1 cellular context compared by ENCODE assay signal in the genomic region with DNA sequence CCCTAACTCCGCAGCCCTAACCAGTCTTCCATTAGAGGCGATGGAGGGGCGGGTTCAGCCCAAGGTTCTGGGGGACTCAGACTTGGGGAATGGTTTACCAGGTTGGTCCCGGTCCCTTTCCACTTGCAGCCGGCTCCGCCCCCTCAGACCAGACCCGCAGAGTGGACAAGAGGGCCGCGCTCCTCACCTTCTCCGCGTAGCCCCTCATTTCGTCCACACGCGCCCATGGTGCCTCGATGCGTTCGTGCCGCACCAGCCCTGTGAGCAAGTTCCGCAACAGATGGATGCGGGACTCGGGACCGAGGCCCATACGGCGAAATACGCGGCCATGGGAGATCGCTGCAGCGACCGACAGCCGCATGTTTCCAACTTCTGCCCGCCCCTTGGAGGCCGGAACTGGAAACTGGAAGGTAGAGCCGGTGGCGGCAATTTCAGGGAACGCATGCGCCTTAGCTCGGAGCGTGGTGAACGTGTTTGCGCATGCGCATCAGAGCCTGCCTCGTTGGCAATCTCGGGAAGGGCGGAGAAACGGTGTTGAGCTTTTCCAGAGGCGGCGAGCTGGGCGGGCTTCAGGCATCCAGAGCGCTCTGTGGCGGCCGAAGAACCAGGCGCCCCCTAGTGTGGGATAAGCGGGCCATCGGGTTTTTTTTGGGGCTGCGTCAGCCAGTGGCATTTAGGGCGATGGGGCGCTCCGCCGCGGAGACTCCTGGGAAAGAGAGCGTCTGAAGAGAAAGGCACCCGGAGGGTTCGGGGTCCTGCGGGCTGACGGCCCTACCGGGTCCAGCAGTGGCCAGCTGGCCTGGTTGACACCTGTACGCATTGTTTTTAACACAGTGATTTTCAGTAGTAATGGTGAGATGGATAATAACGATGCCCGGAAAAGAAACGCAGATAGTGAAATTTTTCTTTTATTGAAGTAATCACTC.
A peak's percentile ranks its signal among the peaks of the same experiment; 100 is the strongest.
TF ChIP-seq lines count a peak whose summit lies in the region.

A gene (minus strand): TSS at position 405 of the 926 bp plus-strand sequence. CDS start 44 bp downstream, at position 361.

TF ChIP-seq in HepG2, 621 proteins besides CTCF, POLR2A, EP300 and RAD21 (continued from another document and continues in another):
- TF ChIP-seq, protein P1, sequence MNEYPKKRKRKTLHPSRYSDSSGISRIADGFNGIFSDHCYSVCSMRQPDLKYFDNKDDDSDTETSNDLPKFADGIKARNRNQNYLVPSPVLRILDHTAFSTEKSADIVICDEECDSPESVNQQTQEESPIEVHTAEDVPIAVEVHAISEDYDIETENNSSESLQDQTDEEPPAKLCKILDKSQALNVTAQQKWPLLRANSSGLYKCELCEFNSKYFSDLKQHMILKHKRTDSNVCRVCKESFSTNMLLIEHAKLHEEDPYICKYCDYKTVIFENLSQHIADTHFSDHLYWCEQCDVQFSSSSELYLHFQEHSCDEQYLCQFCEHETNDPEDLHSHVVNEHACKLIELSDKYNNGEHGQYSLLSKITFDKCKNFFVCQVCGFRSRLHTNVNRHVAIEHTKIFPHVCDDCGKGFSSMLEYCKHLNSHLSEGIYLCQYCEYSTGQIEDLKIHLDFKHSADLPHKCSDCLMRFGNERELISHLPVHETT (CRISPR knock-in tag; conservative IDR thresholded peaks at IDR 0.05), result no peak
- TF ChIP-seq, protein P2, sequence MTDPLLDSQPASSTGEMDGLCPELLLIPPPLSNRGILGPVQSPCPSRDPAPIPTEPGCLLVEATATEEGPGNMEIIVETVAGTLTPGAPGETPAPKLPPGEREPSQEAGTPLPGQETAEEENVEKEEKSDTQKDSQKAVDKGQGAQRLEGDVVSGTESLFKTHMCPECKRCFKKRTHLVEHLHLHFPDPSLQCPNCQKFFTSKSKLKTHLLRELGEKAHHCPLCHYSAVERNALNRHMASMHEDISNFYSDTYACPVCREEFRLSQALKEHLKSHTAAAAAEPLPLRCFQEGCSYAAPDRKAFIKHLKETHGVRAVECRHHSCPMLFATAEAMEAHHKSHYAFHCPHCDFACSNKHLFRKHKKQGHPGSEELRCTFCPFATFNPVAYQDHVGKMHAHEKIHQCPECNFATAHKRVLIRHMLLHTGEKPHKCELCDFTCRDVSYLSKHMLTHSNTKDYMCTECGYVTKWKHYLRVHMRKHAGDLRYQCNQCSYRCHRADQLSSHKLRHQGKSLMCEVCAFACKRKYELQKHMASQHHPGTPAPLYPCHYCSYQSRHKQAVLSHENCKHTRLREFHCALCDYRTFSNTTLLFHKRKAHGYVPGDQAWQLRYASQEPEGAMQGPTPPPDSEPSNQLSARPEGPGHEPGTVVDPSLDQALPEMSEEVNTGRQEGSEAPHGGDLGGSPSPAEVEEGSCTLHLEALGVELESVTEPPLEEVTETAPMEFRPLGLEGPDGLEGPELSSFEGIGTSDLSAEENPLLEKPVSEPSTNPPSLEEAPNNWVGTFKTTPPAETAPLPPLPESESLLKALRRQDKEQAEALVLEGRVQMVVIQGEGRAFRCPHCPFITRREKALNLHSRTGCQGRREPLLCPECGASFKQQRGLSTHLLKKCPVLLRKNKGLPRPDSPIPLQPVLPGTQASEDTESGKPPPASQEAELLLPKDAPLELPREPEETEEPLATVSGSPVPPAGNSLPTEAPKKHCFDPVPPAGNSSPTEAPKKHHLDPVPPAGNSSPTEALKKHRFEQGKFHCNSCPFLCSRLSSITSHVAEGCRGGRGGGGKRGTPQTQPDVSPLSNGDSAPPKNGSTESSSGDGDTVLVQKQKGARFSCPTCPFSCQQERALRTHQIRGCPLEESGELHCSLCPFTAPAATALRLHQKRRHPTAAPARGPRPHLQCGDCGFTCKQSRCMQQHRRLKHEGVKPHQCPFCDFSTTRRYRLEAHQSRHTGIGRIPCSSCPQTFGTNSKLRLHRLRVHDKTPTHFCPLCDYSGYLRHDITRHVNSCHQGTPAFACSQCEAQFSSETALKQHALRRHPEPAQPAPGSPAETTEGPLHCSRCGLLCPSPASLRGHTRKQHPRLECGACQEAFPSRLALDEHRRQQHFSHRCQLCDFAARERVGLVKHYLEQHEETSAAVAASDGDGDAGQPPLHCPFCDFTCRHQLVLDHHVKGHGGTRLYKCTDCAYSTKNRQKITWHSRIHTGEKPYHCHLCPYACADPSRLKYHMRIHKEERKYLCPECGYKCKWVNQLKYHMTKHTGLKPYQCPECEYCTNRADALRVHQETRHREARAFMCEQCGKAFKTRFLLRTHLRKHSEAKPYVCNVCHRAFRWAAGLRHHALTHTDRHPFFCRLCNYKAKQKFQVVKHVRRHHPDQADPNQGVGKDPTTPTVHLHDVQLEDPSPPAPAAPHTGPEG (CRISPR knock-in tag; IDR thresholded peaks at IDR 0.05), result 0 out of 2 replicates have a peak, but pooled peaks have one; percentile 68
- TF ChIP-seq ZNF879 (CRISPR knock-in tag; IDR thresholded peaks at IDR 0.05) (no peak; the same call in 1 of the 2 replicates), TBX2 (CRISPR knock-in tag; IDR thresholded peaks at IDR 0.05; ENCODE audit: borderline replicate concordance) (peak; percentile 88), ELF3 (CRISPR knock-in tag; IDR thresholded peaks at IDR 0.05) (peak; percentile 82), ZNF274 (CRISPR knock-in tag; IDR thresholded peaks at IDR 0.05) (peak; percentile 97), PAWR (CRISPR knock-in tag; IDR thresholded peaks at IDR 0.05; ENCODE audit: borderline replicate concordance) (no peak), ZNF292 (CRISPR knock-in tag; IDR thresholded peaks at IDR 0.05; ENCODE audit: borderline replicate concordance, low read depth) (peak; percentile 71; the same call in 1 of the 2 replicates), SP1 (IDR thresholded peaks at IDR 0.05) (no peak), SP1 (CRISPR knock-in tag; IDR thresholded peaks at IDR 0.05) (peak; percentile 67; the same call in 1 of the 2 replicates), ATF7 (IDR thresholded peaks at IDR 0.05) (no peak), ATF7 (CRISPR knock-in tag; IDR thresholded peaks at IDR 0.05) (0 out of 2 replicates have a peak, but pooled peaks have one; percentile 68), ATAD3A (CRISPR knock-in tag; IDR thresholded peaks at IDR 0.05) (peak; percentile 40; the same call in 1 of the 2 replicates), ZNF230 (CRISPR knock-in tag; IDR thresholded peaks at IDR 0.05) (peak; percentile 90; the same call in 1 of the 2 replicates), BCL6 (CRISPR knock-in tag; IDR thresholded peaks at IDR 0.05) (peak; percentile 59), KLF11 (CRISPR knock-in tag; IDR thresholded peaks at IDR 0.05) (no peak; the same call in 1 of the 2 replicates), ZNF614 (CRISPR knock-in tag; IDR thresholded peaks at IDR 0.05; ENCODE audit: borderline replicate concordance) (peak; percentile 88), ZIK1 (CRISPR knock-in tag; IDR thresholded peaks at IDR 0.05; ENCODE audit: borderline replicate concordance, low read depth) (peak; percentile 98), ZNF780A (CRISPR knock-in tag; IDR thresholded peaks at IDR 0.05) (no peak; the same call in 1 of the 2 replicates), TEAD3 (CRISPR knock-in tag; optimal IDR thresholded peaks at IDR 0.05; ENCODE audit: borderline replicate concordance) (peak; percentile 77), SMARCC2 (IDR thresholded peaks at IDR 0.05) (no peak), MAFG (CRISPR knock-in tag; IDR thresholded peaks at IDR 0.05) (no peak), ZNF44 (CRISPR knock-in tag; IDR thresholded peaks at IDR 0.05) (peak; percentile 98), ZSCAN22 (CRISPR knock-in tag; IDR thresholded peaks at IDR 0.05) (no peak), SRF (IDR thresholded peaks at IDR 0.05; ENCODE audit: low read depth, low read length) (no peak), NR2F2 (IDR thresholded peaks at IDR 0.05; ENCODE audit: borderline replicate concordance, low read depth) (peak; percentile 16; the same call in 1 of the 2 replicates), ZNF672 (CRISPR knock-in tag; IDR thresholded peaks at IDR 0.05) (no peak), ZKSCAN1 (IDR thresholded peaks at IDR 0.05; ENCODE audit: low read length) (no peak), DR1 (CRISPR knock-in tag; IDR thresholded peaks at IDR 0.05) (peak; percentile 79), ATF1 (CRISPR knock-in tag; IDR thresholded peaks at IDR 0.05) (no peak; the same call in 1 of the 2 replicates), MIER3 (CRISPR knock-in tag; IDR thresholded peaks at IDR 0.05; ENCODE audit: borderline replicate concordance) (peak; percentile 74), ZNF530 (CRISPR knock-in tag; IDR thresholded peaks at IDR 0.05; ENCODE audit: low read depth) (no peak), ONECUT2 (CRISPR knock-in tag; IDR thresholded peaks at IDR 0.05) (no peak), ZNF891 (CRISPR knock-in tag; IDR thresholded peaks at IDR 0.05) (peak; percentile 99), PHF8 (CRISPR knock-in tag; IDR thresholded peaks at IDR 0.05) (peak; percentile 100), ZNF816 (CRISPR knock-in tag; IDR thresholded peaks at IDR 0.05; ENCODE audit: borderline replicate concordance) (no peak), RFX5 (IDR thresholded peaks at IDR 0.05; ENCODE audit: low read depth, low read length) (peak; percentile 51), ZNF883 (CRISPR knock-in tag; IDR thresholded peaks at IDR 0.05; ENCODE audit: not compliant biosample characterization) (peak; percentile 96), ZNF644 (CRISPR knock-in tag; IDR thresholded peaks at IDR 0.05; ENCODE audit: low read depth) (no peak), ZFP90 (CRISPR knock-in tag; IDR thresholded peaks at IDR 0.05; ENCODE audit: borderline replicate concordance) (peak; percentile 97), TGIF2 (CRISPR knock-in tag; IDR thresholded peaks at IDR 0.05) (peak; percentile 90), HDAC2 (CRISPR knock-in tag; IDR thresholded peaks at IDR 0.05) (peak; percentile 79; the same call in 1 of the 2 replicates), SRSF9 (IDR thresholded peaks at IDR 0.05; ENCODE audit: borderline replicate concordance, insufficient read depth, low read depth, low read length, poor library complexity, severe bottlenecking) (no peak)
- TF ChIP-seq, protein P3, sequence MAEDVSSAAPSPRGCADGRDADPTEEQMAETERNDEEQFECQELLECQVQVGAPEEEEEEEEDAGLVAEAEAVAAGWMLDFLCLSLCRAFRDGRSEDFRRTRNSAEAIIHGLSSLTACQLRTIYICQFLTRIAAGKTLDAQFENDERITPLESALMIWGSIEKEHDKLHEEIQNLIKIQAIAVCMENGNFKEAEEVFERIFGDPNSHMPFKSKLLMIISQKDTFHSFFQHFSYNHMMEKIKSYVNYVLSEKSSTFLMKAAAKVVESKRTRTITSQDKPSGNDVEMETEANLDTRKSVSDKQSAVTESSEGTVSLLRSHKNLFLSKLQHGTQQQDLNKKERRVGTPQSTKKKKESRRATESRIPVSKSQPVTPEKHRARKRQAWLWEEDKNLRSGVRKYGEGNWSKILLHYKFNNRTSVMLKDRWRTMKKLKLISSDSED (CRISPR knock-in tag; IDR thresholded peaks at IDR 0.05), result no peak
- TF ChIP-seq, protein P4, sequence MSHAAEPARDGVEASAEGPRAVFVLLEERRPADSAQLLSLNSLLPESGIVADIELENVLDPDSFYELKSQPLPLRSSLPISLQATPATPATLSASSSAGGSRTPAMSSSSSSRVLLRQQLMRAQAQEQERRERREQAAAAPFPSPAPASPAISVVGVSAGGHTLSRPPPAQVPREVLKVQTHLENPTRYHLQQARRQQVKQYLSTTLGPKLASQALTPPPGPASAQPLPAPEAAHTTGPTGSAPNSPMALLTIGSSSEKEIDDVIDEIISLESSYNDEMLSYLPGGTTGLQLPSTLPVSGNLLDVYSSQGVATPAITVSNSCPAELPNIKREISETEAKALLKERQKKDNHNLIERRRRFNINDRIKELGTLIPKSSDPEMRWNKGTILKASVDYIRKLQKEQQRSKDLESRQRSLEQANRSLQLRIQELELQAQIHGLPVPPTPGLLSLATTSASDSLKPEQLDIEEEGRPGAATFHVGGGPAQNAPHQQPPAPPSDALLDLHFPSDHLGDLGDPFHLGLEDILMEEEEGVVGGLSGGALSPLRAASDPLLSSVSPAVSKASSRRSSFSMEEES (CRISPR knock-in tag; IDR thresholded peaks at IDR 0.05), result peak; percentile 65
- TF ChIP-seq, protein P5, sequence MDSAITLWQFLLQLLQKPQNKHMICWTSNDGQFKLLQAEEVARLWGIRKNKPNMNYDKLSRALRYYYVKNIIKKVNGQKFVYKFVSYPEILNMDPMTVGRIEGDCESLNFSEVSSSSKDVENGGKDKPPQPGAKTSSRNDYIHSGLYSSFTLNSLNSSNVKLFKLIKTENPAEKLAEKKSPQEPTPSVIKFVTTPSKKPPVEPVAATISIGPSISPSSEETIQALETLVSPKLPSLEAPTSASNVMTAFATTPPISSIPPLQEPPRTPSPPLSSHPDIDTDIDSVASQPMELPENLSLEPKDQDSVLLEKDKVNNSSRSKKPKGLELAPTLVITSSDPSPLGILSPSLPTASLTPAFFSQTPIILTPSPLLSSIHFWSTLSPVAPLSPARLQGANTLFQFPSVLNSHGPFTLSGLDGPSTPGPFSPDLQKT (CRISPR knock-in tag; IDR thresholded peaks at IDR 0.05; ENCODE audit: borderline replicate concordance), result no peak; the same call in 1 of the 2 replicates
- TF ChIP-seq, protein P6, sequence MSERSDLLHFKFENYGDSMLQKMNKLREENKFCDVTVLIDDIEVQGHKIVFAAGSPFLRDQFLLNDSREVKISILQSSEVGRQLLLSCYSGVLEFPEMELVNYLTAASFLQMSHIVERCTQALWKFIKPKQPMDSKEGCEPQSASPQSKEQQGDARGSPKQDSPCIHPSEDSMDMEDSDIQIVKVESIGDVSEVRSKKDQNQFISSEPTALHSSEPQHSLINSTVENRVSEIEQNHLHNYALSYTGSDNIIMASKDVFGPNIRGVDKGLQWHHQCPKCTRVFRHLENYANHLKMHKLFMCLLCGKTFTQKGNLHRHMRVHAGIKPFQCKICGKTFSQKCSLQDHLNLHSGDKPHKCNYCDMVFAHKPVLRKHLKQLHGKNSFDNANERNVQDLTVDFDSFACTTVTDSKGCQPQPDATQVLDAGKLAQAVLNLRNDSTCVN (CRISPR knock-in tag; IDR thresholded peaks at IDR 0.05; ENCODE audit: borderline replicate concordance), result peak; percentile 97
- TF ChIP-seq, protein P7, sequence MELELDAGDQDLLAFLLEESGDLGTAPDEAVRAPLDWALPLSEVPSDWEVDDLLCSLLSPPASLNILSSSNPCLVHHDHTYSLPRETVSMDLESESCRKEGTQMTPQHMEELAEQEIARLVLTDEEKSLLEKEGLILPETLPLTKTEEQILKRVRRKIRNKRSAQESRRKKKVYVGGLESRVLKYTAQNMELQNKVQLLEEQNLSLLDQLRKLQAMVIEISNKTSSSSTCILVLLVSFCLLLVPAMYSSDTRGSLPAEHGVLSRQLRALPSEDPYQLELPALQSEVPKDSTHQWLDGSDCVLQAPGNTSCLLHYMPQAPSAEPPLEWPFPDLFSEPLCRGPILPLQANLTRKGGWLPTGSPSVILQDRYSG (CRISPR knock-in tag; IDR thresholded peaks at IDR 0.05), result no peak; the same call in 1 of the 2 replicates
- TF ChIP-seq, protein P8, sequence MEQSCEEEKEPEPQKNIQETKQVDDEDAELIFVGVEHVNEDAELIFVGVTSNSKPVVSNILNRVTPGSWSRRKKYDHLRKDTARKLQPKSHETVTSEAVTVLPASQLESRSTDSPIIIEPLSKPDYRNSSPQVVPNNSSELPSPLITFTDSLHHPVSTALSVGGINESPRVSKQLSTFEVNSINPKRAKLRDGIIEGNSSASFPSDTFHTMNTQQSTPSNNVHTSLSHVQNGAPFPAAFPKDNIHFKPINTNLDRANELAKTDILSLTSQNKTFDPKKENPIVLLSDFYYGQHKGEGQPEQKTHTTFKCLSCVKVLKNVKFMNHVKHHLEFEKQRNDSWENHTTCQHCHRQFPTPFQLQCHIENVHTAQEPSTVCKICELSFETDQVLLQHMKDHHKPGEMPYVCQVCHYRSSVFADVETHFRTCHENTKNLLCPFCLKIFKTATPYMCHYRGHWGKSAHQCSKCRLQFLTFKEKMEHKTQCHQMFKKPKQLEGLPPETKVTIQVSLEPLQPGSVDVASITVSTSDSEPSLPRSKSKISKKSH (CRISPR knock-in tag; IDR thresholded peaks at IDR 0.05; ENCODE audit: borderline replicate concordance), result peak; percentile 97
